In genomic region chr16:85608887-85609286, GRCh38 we compare ENCODE assay signal across 1 cellular context.
A peak's percentile ranks its signal among the peaks of the same experiment; 100 is the strongest.
TF ChIP-seq lines count a peak whose summit lies in the region.

No MANE protein-coding gene starts in this region.

TF ChIP-seq in K562, 482 proteins besides CTCF, POLR2A, EP300 and RAD21 (continued from another document):
- no peak for TF ChIP-seq DEAF1 (CRISPR knock-in tag; IDR thresholded peaks at IDR 0.05)
- TF ChIP-seq ARID4B (CRISPR knock-in tag; IDR thresholded peaks at IDR 0.05) = peak; percentile 52; the same call in 1 of the 2 replicates
- peak; percentile 38; the same call in 1 of the 2 replicates for TF ChIP-seq MAX (CRISPR knock-in tag; IDR thresholded peaks at IDR 0.05)
- peak; percentile 23; the same call in 1 of the 2 replicates for TF ChIP-seq EGR1 (conservative IDR thresholded peaks at IDR 0.05)
- no peak for TF ChIP-seq NUFIP1 (IDR thresholded peaks at IDR 0.05; ENCODE audit: partially characterized antibody)
